2 cellular contexts compared by ENCODE assay signal in the genomic region with DNA sequence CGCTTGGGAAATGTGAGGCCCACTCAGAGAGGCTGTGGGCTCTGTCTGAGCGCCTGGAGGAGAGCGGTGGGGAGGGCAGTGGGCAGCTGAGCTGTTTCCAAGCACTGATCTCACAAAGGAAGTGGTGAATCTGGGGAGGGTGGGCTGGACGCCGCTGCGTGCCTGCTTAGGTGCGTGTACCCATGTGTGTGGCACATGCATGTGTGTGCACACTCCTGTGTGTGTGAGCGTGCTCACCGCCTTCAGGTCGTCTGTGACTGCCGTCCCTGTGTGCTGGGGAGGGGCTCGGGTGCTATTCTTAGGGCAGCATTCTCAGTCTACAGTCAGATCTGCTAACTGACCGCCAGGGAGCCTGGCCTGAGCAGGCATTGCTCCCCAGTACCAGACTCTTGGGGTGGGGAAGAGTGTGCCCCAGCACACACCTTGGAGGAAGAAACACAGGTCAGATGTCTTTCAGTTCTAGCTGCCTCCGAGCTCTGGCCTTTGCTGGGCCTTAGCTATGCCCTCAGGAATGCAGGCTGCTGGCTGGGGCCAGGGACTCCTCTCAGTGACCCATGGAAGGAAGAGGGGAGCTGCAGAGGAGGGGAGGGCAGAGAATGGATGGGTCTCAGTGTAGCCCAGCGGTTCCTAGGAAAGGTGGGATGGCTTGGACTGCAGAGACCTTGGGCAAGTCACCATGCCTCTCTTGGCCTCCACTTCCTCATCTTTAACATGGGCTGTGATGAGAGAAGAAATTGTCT.
TF ChIP-seq lines count a peak whose summit lies in the region.

No MANE protein-coding gene starts in this region.

TF ChIP-seq in GM23338, 12 proteins besides CTCF, POLR2A, EP300 and RAD21 (continues in another document):
- TF ChIP-seq EZH2phosphoT487 (IDR thresholded peaks at IDR 0.05; ENCODE audit: unreplicated experiment) (no peak), POLR2AphosphoS5 (IDR thresholded peaks at IDR 0.05; ENCODE audit: low read depth) (no peak), ZNF114 (CRISPR knock-in tag; IDR thresholded peaks at IDR 0.05) (no peak), ZNF331 (CRISPR knock-in tag; IDR thresholded peaks at IDR 0.05; ENCODE audit: low read depth) (no peak), STAT1 (IDR thresholded peaks at IDR 0.05; ENCODE audit: unreplicated experiment) (no peak), CREB1 (CRISPR knock-in tag; IDR thresholded peaks at IDR 0.05; ENCODE audit: low read depth) (no peak)
- TF ChIP-seq, protein P1, sequence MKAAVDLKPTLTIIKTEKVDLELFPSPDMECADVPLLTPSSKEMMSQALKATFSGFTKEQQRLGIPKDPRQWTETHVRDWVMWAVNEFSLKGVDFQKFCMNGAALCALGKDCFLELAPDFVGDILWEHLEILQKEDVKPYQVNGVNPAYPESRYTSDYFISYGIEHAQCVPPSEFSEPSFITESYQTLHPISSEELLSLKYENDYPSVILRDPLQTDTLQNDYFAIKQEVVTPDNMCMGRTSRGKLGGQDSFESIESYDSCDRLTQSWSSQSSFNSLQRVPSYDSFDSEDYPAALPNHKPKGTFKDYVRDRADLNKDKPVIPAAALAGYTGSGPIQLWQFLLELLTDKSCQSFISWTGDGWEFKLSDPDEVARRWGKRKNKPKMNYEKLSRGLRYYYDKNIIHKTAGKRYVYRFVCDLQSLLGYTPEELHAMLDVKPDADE (IDR thresholded peaks at IDR 0.05) = no peak
- TF ChIP-seq, protein P2, sequence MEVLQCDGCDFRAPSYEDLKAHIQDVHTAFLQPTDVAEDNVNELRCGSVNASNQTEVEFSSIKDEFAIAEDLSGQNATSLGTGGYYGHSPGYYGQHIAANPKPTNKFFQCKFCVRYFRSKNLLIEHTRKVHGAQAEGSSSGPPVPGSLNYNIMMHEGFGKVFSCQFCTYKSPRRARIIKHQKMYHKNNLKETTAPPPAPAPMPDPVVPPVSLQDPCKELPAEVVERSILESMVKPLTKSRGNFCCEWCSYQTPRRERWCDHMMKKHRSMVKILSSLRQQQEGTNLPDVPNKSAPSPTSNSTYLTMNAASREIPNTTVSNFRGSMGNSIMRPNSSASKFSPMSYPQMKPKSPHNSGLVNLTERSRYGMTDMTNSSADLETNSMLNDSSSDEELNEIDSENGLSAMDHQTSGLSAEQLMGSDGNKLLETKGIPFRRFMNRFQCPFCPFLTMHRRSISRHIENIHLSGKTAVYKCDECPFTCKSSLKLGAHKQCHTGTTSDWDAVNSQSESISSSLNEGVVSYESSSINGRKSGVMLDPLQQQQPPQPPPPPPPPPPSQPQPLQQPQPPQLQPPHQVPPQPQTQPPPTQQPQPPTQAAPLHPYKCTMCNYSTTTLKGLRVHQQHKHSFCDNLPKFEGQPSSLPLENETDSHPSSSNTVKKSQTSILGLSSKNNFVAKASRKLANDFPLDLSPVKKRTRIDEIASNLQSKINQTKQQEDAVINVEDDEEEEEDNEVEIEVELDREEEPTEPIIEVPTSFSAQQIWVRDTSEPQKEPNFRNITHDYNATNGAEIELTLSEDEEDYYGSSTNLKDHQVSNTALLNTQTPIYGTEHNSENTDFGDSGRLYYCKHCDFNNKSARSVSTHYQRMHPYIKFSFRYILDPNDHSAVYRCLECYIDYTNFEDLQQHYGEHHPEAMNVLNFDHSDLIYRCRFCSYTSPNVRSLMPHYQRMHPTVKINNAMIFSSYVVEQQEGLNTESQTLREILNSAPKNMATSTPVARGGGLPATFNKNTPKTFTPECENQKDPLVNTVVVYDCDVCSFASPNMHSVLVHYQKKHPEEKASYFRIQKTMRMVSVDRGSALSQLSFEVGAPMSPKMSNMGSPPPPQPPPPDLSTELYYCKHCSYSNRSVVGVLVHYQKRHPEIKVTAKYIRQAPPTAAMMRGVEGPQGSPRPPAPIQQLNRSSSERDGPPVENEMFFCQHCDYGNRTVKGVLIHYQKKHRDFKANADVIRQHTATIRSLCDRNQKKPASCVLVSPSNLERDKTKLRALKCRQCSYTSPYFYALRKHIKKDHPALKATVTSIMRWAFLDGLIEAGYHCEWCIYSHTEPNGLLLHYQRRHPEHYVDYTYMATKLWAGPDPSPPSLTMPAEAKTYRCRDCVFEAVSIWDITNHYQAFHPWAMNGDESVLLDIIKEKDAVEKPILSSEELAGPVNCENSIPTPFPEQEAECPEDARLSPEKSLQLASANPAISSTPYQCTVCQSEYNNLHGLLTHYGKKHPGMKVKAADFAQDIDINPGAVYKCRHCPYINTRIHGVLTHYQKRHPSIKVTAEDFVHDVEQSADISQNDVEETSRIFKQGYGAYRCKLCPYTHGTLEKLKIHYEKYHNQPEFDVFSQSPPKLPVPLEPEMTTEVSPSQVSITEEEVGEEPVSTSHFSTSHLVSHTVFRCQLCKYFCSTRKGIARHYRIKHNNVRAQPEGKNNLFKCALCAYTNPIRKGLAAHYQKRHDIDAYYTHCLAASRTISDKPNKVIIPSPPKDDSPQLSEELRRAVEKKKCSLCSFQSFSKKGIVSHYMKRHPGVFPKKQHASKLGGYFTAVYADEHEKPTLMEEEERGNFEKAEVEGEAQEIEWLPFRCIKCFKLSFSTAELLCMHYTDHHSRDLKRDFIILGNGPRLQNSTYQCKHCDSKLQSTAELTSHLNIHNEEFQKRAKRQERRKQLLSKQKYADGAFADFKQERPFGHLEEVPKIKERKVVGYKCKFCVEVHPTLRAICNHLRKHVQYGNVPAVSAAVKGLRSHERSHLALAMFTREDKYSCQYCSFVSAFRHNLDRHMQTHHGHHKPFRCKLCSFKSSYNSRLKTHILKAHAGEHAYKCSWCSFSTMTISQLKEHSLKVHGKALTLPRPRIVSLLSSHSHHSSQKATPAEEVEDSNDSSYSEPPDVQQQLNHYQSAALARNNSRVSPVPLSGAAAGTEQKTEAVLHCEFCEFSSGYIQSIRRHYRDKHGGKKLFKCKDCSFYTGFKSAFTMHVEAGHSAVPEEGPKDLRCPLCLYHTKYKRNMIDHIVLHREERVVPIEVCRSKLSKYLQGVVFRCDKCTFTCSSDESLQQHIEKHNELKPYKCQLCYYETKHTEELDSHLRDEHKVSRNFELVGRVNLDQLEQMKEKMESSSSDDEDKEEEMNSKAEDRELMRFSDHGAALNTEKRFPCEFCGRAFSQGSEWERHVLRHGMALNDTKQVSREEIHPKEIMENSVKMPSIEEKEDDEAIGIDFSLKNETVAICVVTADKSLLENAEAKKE (CRISPR knock-in tag; IDR thresholded peaks at IDR 0.05) = no peak

TF ChIP-seq in H1, 55 proteins besides CTCF, POLR2A, EP300 and RAD21:
- TF ChIP-seq EGR1 (IDR thresholded peaks at IDR 0.05; ENCODE audit: borderline replicate concordance, low read depth, low read length) (no peak), KDM1A (IDR thresholded peaks at IDR 0.05; ENCODE audit: borderline replicate concordance, low read length) (no peak), GABPA (IDR thresholded peaks at IDR 0.05; ENCODE audit: borderline replicate concordance, insufficient read depth, low read length) (no peak), CHD2 (IDR thresholded peaks at IDR 0.05; ENCODE audit: low read length) (no peak), CREB1 (IDR thresholded peaks at IDR 0.05) (no peak), EZH2 (IDR thresholded peaks at IDR 0.05; ENCODE audit: low read depth, low read length, severe bottlenecking) (no peak)
- TF ChIP-seq, protein P3, sequence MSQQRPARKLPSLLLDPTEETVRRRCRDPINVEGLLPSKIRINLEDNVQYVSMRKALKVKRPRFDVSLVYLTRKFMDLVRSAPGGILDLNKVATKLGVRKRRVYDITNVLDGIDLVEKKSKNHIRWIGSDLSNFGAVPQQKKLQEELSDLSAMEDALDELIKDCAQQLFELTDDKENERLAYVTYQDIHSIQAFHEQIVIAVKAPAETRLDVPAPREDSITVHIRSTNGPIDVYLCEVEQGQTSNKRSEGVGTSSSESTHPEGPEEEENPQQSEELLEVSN (IDR thresholded peaks at IDR 0.05) = no peak
